Comparison of ENCODE assay signal across 9 cellular contexts in genomic region chr2:172864182-172864581, GRCh38.
DNase-seq lines count a peak whose midpoint lies in the region; ATAC-seq, FAIRE-seq and TF ChIP-seq lines count a peak whose summit lies in the region.
"Had no signal": no experiment of that assay in that cellular context is flagged by ENCODE, and none has a peak within 500 bp of the region (broad histone marks: within the 10 kb centered on the region; RNA-seq: fewer than 3 reads in every experiment).

No MANE protein-coding gene starts in this region.

- peak; percentile 57 for TF ChIP-seq CTCF in astrocyte (IDR thresholded peaks at IDR 0.05; ENCODE audit: insufficient read depth, low read depth, low read length)

- H3K79me2 ChIP-seq in astrocyte (ENCODE audit: insufficient read depth, low read length), result no peaks in the 10 kb centered on the region

- H3K27ac Mint-ChIP-seq in astrocyte (ENCODE audit: unreplicated experiment), result no peak overlapping the region

- H3K4me3 ChIP-seq in astrocyte (ENCODE audit: insufficient read depth, low read depth, low read length), result no peak overlapping the region

- no peak for ATAC-seq in HG03045 (IDR thresholded peaks at IDR 0.05; ENCODE audit: unreplicated experiment)
- no peak for ATAC-seq in GM21360 (IDR thresholded peaks at IDR 0.05; ENCODE audit: unreplicated experiment)

- no peaks in the 10 kb centered on the region for H3K27me3 Mint-ChIP-seq in astrocyte (ENCODE audit: low read depth, unreplicated experiment)

- H3K27ac ChIP-seq in astrocyte (ENCODE audit: low read depth, low read length), result no peak overlapping the region

- DNase-seq in Ammon's horn (ENCODE audit: low spot score) (peak; percentile 35), H4 (ENCODE audit: low spot score) (peak; percentile 27), OCI-M1 (lab: John Stamatoyannopoulos, UW) (peak; percentile 66), astrocyte (ENCODE audit: low read depth) (no peak), iPS-NIHi11 (ENCODE audit: low spot score) (peak; percentile 60)
- peak; percentile 40 for DNase-seq in stimulated activated CD4-positive, alpha-beta T cell treated with anti-CD3 and anti-CD28 coated beads, Interleukin-4, amount 100 ng/mL, for 24 hours

- peaks cover 7% of the 10 kb centered on the region for H3K4me1 Mint-ChIP-seq in astrocyte (ENCODE audit: low read depth, unreplicated experiment)

- H3K36me3 Mint-ChIP-seq in astrocyte (ENCODE audit: low read depth, unreplicated experiment), result no peaks in the 10 kb centered on the region

- no peaks in the 10 kb centered on the region for H4K20me1 ChIP-seq in astrocyte (ENCODE audit: insufficient read depth, low read length)

- H3K4me2 ChIP-seq in astrocyte (ENCODE audit: low read length), result no peak overlapping the region

- H3K27me3 ChIP-seq in astrocyte (ENCODE audit: insufficient read depth, low read length), result no peaks in the 10 kb centered on the region

- no peak overlapping the region for H3K9ac ChIP-seq in astrocyte (ENCODE audit: low read length)

- H2AFZ ChIP-seq in astrocyte (ENCODE audit: low read depth, low read length), result no peak overlapping the region

- no peaks in the 10 kb centered on the region for H3K36me3 ChIP-seq in astrocyte (ENCODE audit: insufficient read depth, low read length)

- H3K9me3 Mint-ChIP-seq in astrocyte (ENCODE audit: unreplicated experiment), result no peaks in the 10 kb centered on the region

- H3K4me1 ChIP-seq in astrocyte (ENCODE audit: insufficient read depth, low read length), result peaks cover 4% of the 10 kb centered on the region

- FAIRE-seq in astrocyte (lab: Jason Lieb, UNC), result no peak
- FAIRE-seq: frontal cortex had no signal

- no peak overlapping the region for H3K4me3 Mint-ChIP-seq in astrocyte (ENCODE audit: unreplicated experiment)

- H3K9me3 ChIP-seq in astrocyte (ENCODE audit: insufficient read depth, low read depth, low read length), result no peaks in the 10 kb centered on the region
